ENCODE assay signal across 8 cellular contexts in the genomic region with DNA sequence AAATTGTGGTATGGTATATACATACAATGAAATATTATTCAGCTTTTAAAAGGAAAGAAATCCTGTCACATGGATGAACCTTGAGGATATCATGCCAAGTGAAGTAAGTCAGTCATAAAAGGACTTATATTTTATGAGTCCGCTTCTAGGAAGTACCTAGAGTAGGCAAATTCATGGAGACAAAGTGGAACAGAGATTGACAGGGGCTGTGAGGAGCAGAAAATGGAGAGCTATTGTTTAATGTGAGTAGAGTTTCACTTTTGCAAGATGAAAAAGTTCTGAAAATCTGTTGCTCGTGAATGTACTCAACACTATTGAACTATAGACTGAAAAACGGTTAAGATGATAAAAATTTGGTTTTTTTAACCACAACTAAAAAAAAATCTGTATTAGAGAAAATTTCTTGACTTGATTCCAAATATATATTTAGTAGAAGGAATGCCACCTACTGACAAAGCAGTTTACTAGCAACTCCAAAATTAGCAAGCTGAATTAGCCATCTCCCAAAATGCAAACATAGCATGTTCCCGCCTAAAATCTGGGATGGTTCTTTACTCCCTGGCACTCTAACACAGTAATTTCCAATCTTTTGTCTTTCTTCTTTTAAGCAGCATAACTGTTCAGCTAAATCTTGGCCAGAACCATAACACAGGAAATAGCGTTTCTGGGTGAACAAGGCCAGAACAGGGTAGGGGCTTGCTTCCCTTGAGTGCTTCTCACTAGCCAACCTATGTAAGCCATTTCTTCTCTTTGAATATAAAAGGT. TPM values are rescaled to one million over a fixed set of nuclear protein-coding genes. Genes with fewer than 3 reads are reported as not detected.
DNase-seq lines count a peak whose midpoint lies in the region; ATAC-seq and TF ChIP-seq lines count a peak whose summit lies in the region.

No MANE protein-coding gene starts in this region.

- peaks cover 4% of the 10 kb centered on the region for H3K36me3 Mint-ChIP-seq in natural killer cell treated with Interleukin-12 subunit alpha and Interleukin-12 subunit beta and Interleukin-15 and Interleukin-18, amount 100 ng/mL, for 72 hours

- peaks cover 30 to 37% of the 10 kb centered on the region in 2 donors for H3K4me1 Mint-ChIP-seq in natural killer cell treated with Interleukin-12 subunit alpha and Interleukin-12 subunit beta and Interleukin-15 and Interleukin-18, amount 100 ng/mL, for 72 hours (ENCODE audit: low read depth in 2 of 2)

- peaks cover 19% of the 10 kb centered on the region for H3K4me1 ChIP-seq in DOHH2 (ENCODE audit: control insufficient read depth, low read length)
- H3K4me1 ChIP-seq in Loucy (ENCODE audit: insufficient read depth, low read length, poor library complexity, severe bottlenecking), result peaks cover 33% of the 10 kb centered on the region

- no peak overlapping the region for H2AFZ ChIP-seq in Loucy (ENCODE audit: low read length)

- H3K9me2 ChIP-seq in DOHH2 (replicated peaks; ENCODE audit: control insufficient read depth, low read length) (no peaks in the 10 kb centered on the region), Loucy (replicated peaks; ENCODE audit: low read depth, low read length) (no peaks in the 10 kb centered on the region)

- H3K4me2 ChIP-seq in DOHH2 (ENCODE audit: low read length) (peak overlapping the region; percentile 90), Loucy (ENCODE audit: low read depth, low read length, poor library complexity, severe bottlenecking) (peak overlapping the region; percentile 89)

- no peaks in the 10 kb centered on the region for H3K9me3 Mint-ChIP-seq in natural killer cell treated with Interleukin-12 subunit alpha and Interleukin-12 subunit beta and Interleukin-15 and Interleukin-18, amount 100 ng/mL, for 72 hours

- peak; percentile 41 for DNase-seq in choroid plexus epithelial cell (ENCODE audit: low read depth)
- no peak for DNase-seq in natural killer cell treated with Interleukin-12 subunit alpha and Interleukin-12 subunit beta and Interleukin-15 and Interleukin-18, amount 100 ng/mL, for 72 hours (ENCODE audit: low spot score)
- no peak for DNase-seq in stimulated activated CD4-positive, alpha-beta T cell treated with anti-CD3 and anti-CD28 coated beads, Interleukin-4, amount 100 ng/mL, for 4 hours
- no peak for DNase-seq in COR-L47 (lab: John Stamatoyannopoulos, UW)

- H3K27me3 Mint-ChIP-seq in natural killer cell treated with Interleukin-12 subunit alpha and Interleukin-12 subunit beta and Interleukin-15 and Interleukin-18, amount 100 ng/mL, for 72 hours, result no peaks in the 10 kb centered on the region

- peak overlapping the region; percentile 99 for H3K4me3 ChIP-seq in DOHH2 (ENCODE audit: low read length)
- peak overlapping the region; percentile 82 for H3K4me3 ChIP-seq in Loucy (ENCODE audit: low read length, poor library complexity, severe bottlenecking)
- H3K4me3 ChIP-seq in choroid plexus epithelial cell (ENCODE audit: low read depth, low read length), result peak overlapping the region; percentile 98

- peak overlapping the region; percentile 99 for H3K4me3 Mint-ChIP-seq in natural killer cell treated with Interleukin-12 subunit alpha and Interleukin-12 subunit beta and Interleukin-15 and Interleukin-18, amount 100 ng/mL, for 72 hours

- H3K27me3 ChIP-seq in DOHH2 (ENCODE audit: control insufficient read depth, low read length) (no peaks in the 10 kb centered on the region), Loucy (ENCODE audit: insufficient read depth, low read length, poor library complexity, severe bottlenecking) (no peaks in the 10 kb centered on the region)

- H3K9ac ChIP-seq in Loucy (ENCODE audit: low read depth, low read length, poor library complexity, severe bottlenecking), result peak overlapping the region; percentile 74

- H3K79me2 ChIP-seq in DOHH2 (ENCODE audit: control insufficient read depth, low read length), result peaks cover 84% of the 10 kb centered on the region
- H3K79me2 ChIP-seq in Loucy (ENCODE audit: insufficient read depth, low read length), result peaks cover 69% of the 10 kb centered on the region

- H3F3A ChIP-seq in DOHH2 (ENCODE audit: control insufficient read depth, insufficient read depth), result no peaks in the 10 kb centered on the region
- H3F3A ChIP-seq in Loucy (ENCODE audit: low read depth), result no peaks in the 10 kb centered on the region

- H3K9me3 ChIP-seq in DOHH2 (ENCODE audit: control insufficient read depth, insufficient read depth, low read length) (no peaks in the 10 kb centered on the region), Loucy (ENCODE audit: insufficient read depth, low read depth, low read length) (no peaks in the 10 kb centered on the region)

- peak; percentile 39 for TF ChIP-seq CTCF in DOHH2 (IDR thresholded peaks at IDR 0.05; ENCODE audit: low read depth, low read length, poor library complexity, severe bottlenecking)
- peak; percentile 57 for TF ChIP-seq CTCF in Loucy (conservative IDR thresholded peaks at IDR 0.05; ENCODE audit: low read length)
- TF ChIP-seq CTCF in choroid plexus epithelial cell (conservative IDR thresholded peaks at IDR 0.05; ENCODE audit: low read depth, low read length), result peak; percentile 34

- peaks cover 17% of the 10 kb centered on the region; the same call in 1 of the 2 replicates for H4K20me1 ChIP-seq in DOHH2 (ENCODE audit: control insufficient read depth, insufficient read depth, low read depth, low read length)
- peaks cover 25% of the 10 kb centered on the region for H4K20me1 ChIP-seq in Loucy (ENCODE audit: insufficient read depth, low read length, poor library complexity, severe bottlenecking)

- H3K27ac Mint-ChIP-seq in natural killer cell treated with Interleukin-12 subunit alpha and Interleukin-12 subunit beta and Interleukin-15 and Interleukin-18, amount 100 ng/mL, for 72 hours, result peak overlapping the region; percentile 80 to 95

- no peak for ATAC-seq in natural killer cell treated with Interleukin-12 subunit alpha and Interleukin-12 subunit beta and Interleukin-15 and Interleukin-18, amount 100 ng/mL, for 72 hours
- ATAC-seq in GM18502 (IDR thresholded peaks at IDR 0.05; ENCODE audit: poor library complexity, unreplicated experiment) (no peak), GM21529 (IDR thresholded peaks at IDR 0.05; ENCODE audit: unreplicated experiment) (no peak)

- peak overlapping the region; percentile 23 for H3K27ac ChIP-seq in DOHH2 (ENCODE audit: low read depth, low read length)

- H3K36me3 ChIP-seq in DOHH2 (ENCODE audit: control insufficient read depth, low read length) (peaks cover 62% of the 10 kb centered on the region), Loucy (ENCODE audit: insufficient read depth, low read length) (peaks cover 11% of the 10 kb centered on the region; the same call in 1 of the 2 replicates)

RNA-seq across cellular contexts. Expression of gene UFD1, which starts 1.5 kb away (rescaled TPM):
- 100 to 1,000 TPM; 104 to 109 TPM for total RNA-seq in natural killer cell treated with Interleukin-12 subunit alpha and Interleukin-12 subunit beta and Interleukin-15 and Interleukin-18, amount 100 ng/mL, for 72 hours

RNA-seq across cellular contexts. Expression of gene CDC45, which starts 2.2 kb away (rescaled TPM):
- 100 to 1,000 TPM in 1 of 2 donors, 10 to 100 TPM in 1; 57.8 to 137 TPM for total RNA-seq in natural killer cell treated with Interleukin-12 subunit alpha and Interleukin-12 subunit beta and Interleukin-15 and Interleukin-18, amount 100 ng/mL, for 72 hours

RNA-seq across cellular contexts. Expression of gene C22orf39, which starts 30.0 kb away (rescaled TPM):
- 10 to 100 TPM; 27.6 to 36.8 TPM for total RNA-seq in natural killer cell treated with Interleukin-12 subunit alpha and Interleukin-12 subunit beta and Interleukin-15 and Interleukin-18, amount 100 ng/mL, for 72 hours

RNA-seq across cellular contexts. Expression of gene MRPL40, which starts 45.2 kb away (rescaled TPM):
- total RNA-seq in natural killer cell treated with Interleukin-12 subunit alpha and Interleukin-12 subunit beta and Interleukin-15 and Interleukin-18, amount 100 ng/mL, for 72 hours, result 10 to 100 TPM; 14.3 to 21.3 TPM

RNA-seq across cellular contexts. Expression of gene HIRA, which starts 46.0 kb away (rescaled TPM):
- 10 to 100 TPM; 40.5 to 62.7 TPM for total RNA-seq in natural killer cell treated with Interleukin-12 subunit alpha and Interleukin-12 subunit beta and Interleukin-15 and Interleukin-18, amount 100 ng/mL, for 72 hours
